8 cellular contexts compared by ENCODE assay signal in the genomic region with DNA sequence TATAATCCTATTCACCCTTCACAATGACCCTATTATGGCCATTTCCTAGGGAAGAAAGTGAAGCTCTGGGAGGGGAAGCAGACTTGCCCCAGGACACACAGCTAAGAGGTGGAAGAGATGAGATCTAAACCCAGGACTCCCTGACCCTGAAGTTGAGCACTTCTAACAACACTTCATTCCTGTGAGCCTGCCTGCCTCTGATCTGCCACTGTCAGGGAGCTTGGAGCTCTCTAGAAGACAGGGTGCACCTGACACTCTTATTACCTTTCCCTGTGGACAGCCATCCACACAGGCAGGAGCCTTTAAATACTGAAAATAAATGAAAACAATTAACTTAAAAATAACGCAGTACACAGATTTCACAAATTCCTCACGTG. TPM values are rescaled to one million over a fixed set of nuclear protein-coding genes. Genes with fewer than 3 reads are reported as not detected.
DNase-seq lines count a peak whose midpoint lies in the region; TF ChIP-seq lines count a peak whose summit lies in the region.

No MANE protein-coding gene starts in this region.

- DNase-seq in T-helper 1 cell (no peak), stomach (no peak), NCI-H2029 treated with DMSO at 0.1 percent for 48 hours (lab: John Stamatoyannopoulos, UW) (no peak), inferior parietal cortex (ENCODE audit: extremely low spot score) (no peak)
- DNase-seq in activated T-helper 1 cell treated with anti-CD3 and anti-CD28 coated beads, Interleukin-12 subunit alpha, Interleukin-12 subunit beta, Interleukin-2, Interleukin-4 antibody, amounts not matched to agents 30 ng/mL and 10 ng/mL and 1 ng/mL, durations not matched to agents 14 hours and 24 hours and 36 hours (ENCODE audit: low spot score) = no peak
- DNase-seq in NK-92 treated with Interleukin-12 subunit alpha and Interleukin-12 subunit beta, amount 100 ng/mL, for 24 hours (lab: John Stamatoyannopoulos, UW) = no peak

- intact Hi-C loops in activated T-helper 1 cell treated with anti-CD3 and anti-CD28 coated beads, Interleukin-12 subunit alpha, Interleukin-12 subunit beta, Interleukin-2, Interleukin-4 antibody, amounts not matched to agents 30 ng/mL and 10 ng/mL and 1 ng/mL, durations not matched to agents 14 hours and 24 hours and 36 hours (cut with micrococcal nuclease) = loop anchor here (5.0 kb wide), 1 partner anchor 71 kb away; no protein-coding TSS in a partner anchor
- intact Hi-C loops in stomach (cut with DNase I; ENCODE audit: low total_unique reads) = no loop called here

- no peak for TF ChIP-seq CTCF in stomach (IDR thresholded peaks at IDR 0.05)

- H3K36me3 Mint-ChIP-seq in T-helper 1 cell treated with Interleukin-12 subunit alpha and Interleukin-12 subunit beta and Interleukin-4 antibody, amounts not matched to agents 30 μg/mL and 1 μg/mL, for 36 hours (ENCODE audit: low read depth) = peaks cover 41% of the 10 kb centered on the region
- H3K36me3 Mint-ChIP-seq in activated T-helper 1 cell treated with anti-CD3 and anti-CD28 coated beads, Interleukin-12 subunit alpha, Interleukin-12 subunit beta, Interleukin-2, Interleukin-4 antibody, amounts not matched to agents 30 ng/mL and 10 ng/mL and 1 ng/mL, durations not matched to agents 14 hours and 24 hours and 36 hours (ENCODE audit: low read depth) = peaks cover 30% of the 10 kb centered on the region

- H3K36me3 ChIP-seq in iPS-15b (ENCODE audit: control insufficient read depth, insufficient read depth, low read length) = no peaks in the 10 kb centered on the region
- peaks cover 6 to 11% (median 9%) of the 10 kb centered on the region in 4 donors for H3K36me3 ChIP-seq in stomach

- peak overlapping the region; percentile 92 for H3K4me3 Mint-ChIP-seq in T-helper 1 cell treated with Interleukin-12 subunit alpha and Interleukin-12 subunit beta and Interleukin-4 antibody, amounts not matched to agents 30 μg/mL and 1 μg/mL, for 36 hours
- H3K4me3 Mint-ChIP-seq in activated T-helper 1 cell treated with anti-CD3 and anti-CD28 coated beads, Interleukin-12 subunit alpha, Interleukin-12 subunit beta, Interleukin-2, Interleukin-4 antibody, amounts not matched to agents 30 ng/mL and 10 ng/mL and 1 ng/mL, durations not matched to agents 14 hours and 24 hours and 36 hours = peak overlapping the region; percentile 91

- H3K4me1 ChIP-seq in iPS-15b (ENCODE audit: control insufficient read depth, insufficient read depth, low read length) (peaks cover 6% of the 10 kb centered on the region), stomach (peaks cover 30 to 71% (median 51%) of the 10 kb centered on the region in 4 donors)

- H3K9ac ChIP-seq in iPS-15b (ENCODE audit: low read depth, low read length) = peak overlapping the region; percentile 70

- no peak for TF ChIP-seq POLR2A in stomach (IDR thresholded peaks at IDR 0.05)

- TF ChIP-seq EP300 in stomach (IDR thresholded peaks at IDR 0.05) = no peak

- no peaks in the 10 kb centered on the region for H3K9me3 ChIP-seq in iPS-15b (ENCODE audit: control insufficient read depth, insufficient read depth, low read length)
- H3K9me3 ChIP-seq in stomach = no peaks in the 10 kb centered on the region

- H3K4me3 ChIP-seq in iPS-15b (ENCODE audit: low read depth, low read length) (peak overlapping the region; percentile 90), stomach (peak overlapping the region; percentile 65 to 87 (median 72))

- H3K27ac ChIP-seq in stomach = peak overlapping the region; percentile 86 to 94 (median 88)

- H3K4me1 Mint-ChIP-seq in T-helper 1 cell treated with Interleukin-12 subunit alpha and Interleukin-12 subunit beta and Interleukin-4 antibody, amounts not matched to agents 30 μg/mL and 1 μg/mL, for 36 hours (ENCODE audit: low read depth) = peaks cover 69% of the 10 kb centered on the region
- peaks cover 73% of the 10 kb centered on the region for H3K4me1 Mint-ChIP-seq in activated T-helper 1 cell treated with anti-CD3 and anti-CD28 coated beads, Interleukin-12 subunit alpha, Interleukin-12 subunit beta, Interleukin-2, Interleukin-4 antibody, amounts not matched to agents 30 ng/mL and 10 ng/mL and 1 ng/mL, durations not matched to agents 14 hours and 24 hours and 36 hours (ENCODE audit: low read depth)

- peak overlapping the region; percentile 89 for H3K27ac Mint-ChIP-seq in T-helper 1 cell treated with Interleukin-12 subunit alpha and Interleukin-12 subunit beta and Interleukin-4 antibody, amounts not matched to agents 30 μg/mL and 1 μg/mL, for 36 hours
- H3K27ac Mint-ChIP-seq in activated T-helper 1 cell treated with anti-CD3 and anti-CD28 coated beads, Interleukin-12 subunit alpha, Interleukin-12 subunit beta, Interleukin-2, Interleukin-4 antibody, amounts not matched to agents 30 ng/mL and 10 ng/mL and 1 ng/mL, durations not matched to agents 14 hours and 24 hours and 36 hours = peak overlapping the region; percentile 88

- 0 to 3% (median 0%) methylated on average over 2 of the region's 2 CpGs for WGBS in stomach, 5 donors

- no peaks in the 10 kb centered on the region for H3K9me3 Mint-ChIP-seq in T-helper 1 cell treated with Interleukin-12 subunit alpha and Interleukin-12 subunit beta and Interleukin-4 antibody, amounts not matched to agents 30 μg/mL and 1 μg/mL, for 36 hours
- no peaks in the 10 kb centered on the region for H3K9me3 Mint-ChIP-seq in activated T-helper 1 cell treated with anti-CD3 and anti-CD28 coated beads, Interleukin-12 subunit alpha, Interleukin-12 subunit beta, Interleukin-2, Interleukin-4 antibody, amounts not matched to agents 30 ng/mL and 10 ng/mL and 1 ng/mL, durations not matched to agents 14 hours and 24 hours and 36 hours

- H3K27me3 Mint-ChIP-seq in T-helper 1 cell treated with Interleukin-12 subunit alpha and Interleukin-12 subunit beta and Interleukin-4 antibody, amounts not matched to agents 30 μg/mL and 1 μg/mL, for 36 hours (ENCODE audit: low read depth) = no peaks in the 10 kb centered on the region
- H3K27me3 Mint-ChIP-seq in activated T-helper 1 cell treated with anti-CD3 and anti-CD28 coated beads, Interleukin-12 subunit alpha, Interleukin-12 subunit beta, Interleukin-2, Interleukin-4 antibody, amounts not matched to agents 30 ng/mL and 10 ng/mL and 1 ng/mL, durations not matched to agents 14 hours and 24 hours and 36 hours (ENCODE audit: insufficient read depth) = no peaks in the 10 kb centered on the region

- H3K27me3 ChIP-seq in iPS-15b (ENCODE audit: control insufficient read depth, insufficient read depth, low read length) (peaks cover 2% of the 10 kb centered on the region), stomach (no peaks in the 10 kb centered on the region)

RNA-seq across cellular contexts. Expression of gene MKNK1, which starts 0.6 kb away (rescaled TPM):
- total RNA-seq in activated T-helper 1 cell treated with anti-CD3 and anti-CD28 coated beads, Interleukin-12 subunit alpha, Interleukin-12 subunit beta, Interleukin-2, Interleukin-4 antibody, amounts not matched to agents 30 ng/mL and 10 ng/mL and 1 ng/mL, durations not matched to agents 14 hours and 24 hours and 36 hours = 48.7 TPM in 2 replicates
- total RNA-seq in stomach = 100 to 1,000 TPM in 1 of 5 donors, 10 to 100 TPM in 4; 35.0 to 182 (median 43.7) TPM
- 10 to 100 TPM; 21.2 to 32.4 (median 29.1) TPM for polyA plus RNA-seq in stomach

RNA-seq across cellular contexts. Expression of gene MOB3C, which starts 13.1 kb away (rescaled TPM):
- total RNA-seq in activated T-helper 1 cell treated with anti-CD3 and anti-CD28 coated beads, Interleukin-12 subunit alpha, Interleukin-12 subunit beta, Interleukin-2, Interleukin-4 antibody, amounts not matched to agents 30 ng/mL and 10 ng/mL and 1 ng/mL, durations not matched to agents 14 hours and 24 hours and 36 hours = 16.9 and 17.0 TPM in 2 replicates
- 10 to 100 TPM in 4 of 5 donors, 1 to 10 TPM in 1; 8.4 to 27.2 (median 15.2) TPM for total RNA-seq in stomach
- 10 to 100 TPM; 10.2 to 12.0 (median 10.4) TPM for polyA plus RNA-seq in stomach

RNA-seq across cellular contexts. Expression of gene KNCN, which starts 52.0 kb away (rescaled TPM):
- not detected in 2 replicates for total RNA-seq in activated T-helper 1 cell treated with anti-CD3 and anti-CD28 coated beads, Interleukin-12 subunit alpha, Interleukin-12 subunit beta, Interleukin-2, Interleukin-4 antibody, amounts not matched to agents 30 ng/mL and 10 ng/mL and 1 ng/mL, durations not matched to agents 14 hours and 24 hours and 36 hours
- not detected for total RNA-seq in stomach
- polyA plus RNA-seq in stomach = not detected
